In genomic region chr22:24631430-24632016, GRCh38 we compare ENCODE assay signal across 1 cellular context.
A peak's percentile ranks its signal among the peaks of the same experiment; 100 is the strongest.
TF ChIP-seq lines count a peak whose summit lies in the region.

No MANE protein-coding gene starts in this region.

TF ChIP-seq in HepG2, 621 proteins besides CTCF, POLR2A, EP300 and RAD21 (continued from another document):
- TF ChIP-seq, protein P1, sequence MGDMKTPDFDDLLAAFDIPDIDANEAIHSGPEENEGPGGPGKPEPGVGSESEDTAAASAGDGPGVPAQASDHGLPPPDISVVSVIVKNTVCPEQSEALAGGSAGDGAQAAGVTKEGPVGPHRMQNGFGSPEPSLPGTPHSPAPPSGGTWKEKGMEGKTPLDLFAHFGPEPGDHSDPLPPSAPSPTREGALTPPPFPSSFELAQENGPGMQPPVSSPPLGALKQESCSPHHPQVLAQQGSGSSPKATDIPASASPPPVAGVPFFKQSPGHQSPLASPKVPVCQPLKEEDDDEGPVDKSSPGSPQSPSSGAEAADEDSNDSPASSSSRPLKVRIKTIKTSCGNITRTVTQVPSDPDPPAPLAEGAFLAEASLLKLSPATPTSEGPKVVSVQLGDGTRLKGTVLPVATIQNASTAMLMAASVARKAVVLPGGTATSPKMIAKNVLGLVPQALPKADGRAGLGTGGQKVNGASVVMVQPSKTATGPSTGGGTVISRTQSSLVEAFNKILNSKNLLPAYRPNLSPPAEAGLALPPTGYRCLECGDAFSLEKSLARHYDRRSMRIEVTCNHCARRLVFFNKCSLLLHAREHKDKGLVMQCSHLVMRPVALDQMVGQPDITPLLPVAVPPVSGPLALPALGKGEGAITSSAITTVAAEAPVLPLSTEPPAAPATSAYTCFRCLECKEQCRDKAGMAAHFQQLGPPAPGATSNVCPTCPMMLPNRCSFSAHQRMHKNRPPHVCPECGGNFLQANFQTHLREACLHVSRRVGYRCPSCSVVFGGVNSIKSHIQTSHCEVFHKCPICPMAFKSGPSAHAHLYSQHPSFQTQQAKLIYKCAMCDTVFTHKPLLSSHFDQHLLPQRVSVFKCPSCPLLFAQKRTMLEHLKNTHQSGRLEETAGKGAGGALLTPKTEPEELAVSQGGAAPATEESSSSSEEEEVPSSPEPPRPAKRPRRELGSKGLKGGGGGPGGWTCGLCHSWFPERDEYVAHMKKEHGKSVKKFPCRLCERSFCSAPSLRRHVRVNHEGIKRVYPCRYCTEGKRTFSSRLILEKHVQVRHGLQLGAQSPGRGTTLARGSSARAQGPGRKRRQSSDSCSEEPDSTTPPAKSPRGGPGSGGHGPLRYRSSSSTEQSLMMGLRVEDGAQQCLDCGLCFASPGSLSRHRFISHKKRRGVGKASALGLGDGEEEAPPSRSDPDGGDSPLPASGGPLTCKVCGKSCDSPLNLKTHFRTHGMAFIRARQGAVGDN (CRISPR knock-in tag; IDR thresholded peaks at IDR 0.05) = peak; percentile 49
